Comparison of ENCODE assay signal across 19 cellular contexts in genomic region chr4:7370038-7370437, GRCh38.
A peak's percentile ranks its signal among the peaks of the same experiment; 100 is the strongest.
DNase-seq lines count a peak whose midpoint lies in the region; ATAC-seq and TF ChIP-seq lines count a peak whose summit lies in the region.
"Had no signal": no experiment of that assay in that cellular context is flagged by ENCODE, and none has a peak within 500 bp of the region (broad histone marks: within the 10 kb centered on the region; RNA-seq: fewer than 3 reads in every experiment).

No MANE protein-coding gene starts in this region.

- H4K20me1 ChIP-seq in BLaER1 treated with 17β-estradiol and CSF1 and Interleukin-3, amounts not matched to agents 10 nM and 100 nM, result no peaks in the 10 kb centered on the region; a peak in 1 of 22 replicates

- no peak overlapping the region for H3K4me3 Mint-ChIP-seq in brain
- H3K4me3 Mint-ChIP-seq: CD4-positive, alpha-beta memory T cell; IgD-negative memory B cell had no signal

- no peak overlapping the region; a peak in 2 of 22 replicates for H3K27ac ChIP-seq in BLaER1 treated with 17β-estradiol and CSF1 and Interleukin-3, amounts not matched to agents 10 nM and 100 nM
- H3K27ac ChIP-seq in left lung, result no peak overlapping the region
- H3K27ac ChIP-seq in substantia nigra (ENCODE audit: low read depth, low read length, poor library complexity, severe bottlenecking), result peak overlapping the region; percentile 42
- H3K27ac ChIP-seq: GM23248 had no signal

- peak; percentile 17 to 49 for DNase-seq in left lung
- DNase-seq in substantia nigra (lab: John Stamatoyannopoulos, UW), result no peak
- no peak for DNase-seq in GDM1 (lab: John Stamatoyannopoulos, UW)
- DNase-seq in cortex of kidney (lab: John Stamatoyannopoulos, UW), result no peak
- DNase-seq: ACHN; CD4-positive, alpha-beta memory T cell; DMS153; DMS79; GM23248; HCEC 1CT; KBM-7 had no signal

- peaks cover 9% of the 10 kb centered on the region for H3K27me3 Mint-ChIP-seq in brain

- H3K4me2 ChIP-seq in BLaER1 treated with 17β-estradiol and CSF1 and Interleukin-3, amounts not matched to agents 10 nM and 100 nM, result peak overlapping the region in 6 of 11 experiments; percentile 18 to 93 (median 72); a peak in 10 of 22 replicates

- intact Hi-C loops in left lung (cut with DNase I), result no loop called here

- peaks cover 0 to 3% (median 0%) of the 10 kb centered on the region in 5 experiments for H3K9me3 Mint-ChIP-seq in brain
- H3K9me3 Mint-ChIP-seq: CD14-positive monocyte; CD4-positive, alpha-beta memory T cell; IgD-negative memory B cell had no signal

- TF ChIP-seq CTCF in brain (conservative IDR thresholded peaks at IDR 0.05), result no peak
- TF ChIP-seq CTCF in left lung (IDR thresholded peaks at IDR 0.05), result no peak

- H3K4me3 ChIP-seq in BLaER1 treated with 17β-estradiol and CSF1 and Interleukin-3, amounts not matched to agents 10 nM and 100 nM, result no peak overlapping the region
- no peak overlapping the region for H3K4me3 ChIP-seq in left lung
- H3K4me3 ChIP-seq: GM12878, GM23248 had no signal

- no peaks in the 10 kb centered on the region for H3K36me3 ChIP-seq in BLaER1 treated with 17β-estradiol and CSF1 and Interleukin-3, amounts not matched to agents 10 nM and 100 nM
- H3K36me3 ChIP-seq in left lung, result no peaks in the 10 kb centered on the region
- H3K36me3 ChIP-seq: BE2C had no signal

- H3K9me3 ChIP-seq in BLaER1 treated with 17β-estradiol and CSF1 and Interleukin-3, amounts not matched to agents 10 nM and 100 nM (replicated peaks in 1 of 11), result no peaks in the 10 kb centered on the region
- no peaks in the 10 kb centered on the region for H3K9me3 ChIP-seq in left lung
- H3K9me3 ChIP-seq: BE2C had no signal

- H3K27me3 ChIP-seq in BLaER1 treated with 17β-estradiol and CSF1 and Interleukin-3, amounts not matched to agents 10 nM and 100 nM, result peaks cover 0 to 6% (median 0%) of the 10 kb centered on the region in 11 experiments; a peak in 1 of 22 replicates
- H3K27me3 ChIP-seq in left lung, result peaks cover 0 to 27% of the 10 kb centered on the region in 2 donors
- H3K27me3 ChIP-seq: BE2C had no signal

- H3K4me1 Mint-ChIP-seq in brain, result peaks cover 95% of the 10 kb centered on the region
- H3K4me1 Mint-ChIP-seq: CD14-positive monocyte, IgD-negative memory B cell had no signal

- no peaks in the 10 kb centered on the region for H3K36me3 Mint-ChIP-seq in brain
- H3K36me3 Mint-ChIP-seq: CD14-positive monocyte; CD4-positive, alpha-beta memory T cell; IgD-negative memory B cell had no signal

- 0 out of 22 replicates have a peak overlapping the region, but pooled peaks of 1 of the 11 experiments have one; percentile 57 for H3K9ac ChIP-seq in BLaER1 treated with 17β-estradiol and CSF1 and Interleukin-3, amounts not matched to agents 10 nM and 100 nM
- H3K9ac ChIP-seq: GM23248 had no signal

- peaks cover 8 to 99% (median 88%) of the 10 kb centered on the region in 10 experiments for H3K4me1 ChIP-seq in BLaER1 treated with 17β-estradiol and CSF1 and Interleukin-3, amounts not matched to agents 10 nM and 100 nM
- no peaks in the 10 kb centered on the region for H3K4me1 ChIP-seq in left lung

- peak overlapping the region in 3 of 5 experiments; percentile 21 to 97 (median 89) for H3K27ac Mint-ChIP-seq in brain
- H3K27ac Mint-ChIP-seq: CD14-positive monocyte; CD4-positive, alpha-beta memory T cell; IgD-negative memory B cell had no signal

- ATAC-seq in left lung (no peak), HG03520 (IDR thresholded peaks at IDR 0.05; ENCODE audit: unreplicated experiment) (no peak)
- ATAC-seq: GM12878, HepG2 had no signal

Comparison
In these comparisons a context has a peak if more than half of its experiments do, and no peak if none do; other contexts are left out.
1. DNase-seq: peak in left lung (2 of 2); none in substantia nigra (0 of 49), GDM1 (single experiment) and cortex of kidney (single experiment).